Comparison of ENCODE assay signal across 8 cellular contexts in the genomic region with DNA sequence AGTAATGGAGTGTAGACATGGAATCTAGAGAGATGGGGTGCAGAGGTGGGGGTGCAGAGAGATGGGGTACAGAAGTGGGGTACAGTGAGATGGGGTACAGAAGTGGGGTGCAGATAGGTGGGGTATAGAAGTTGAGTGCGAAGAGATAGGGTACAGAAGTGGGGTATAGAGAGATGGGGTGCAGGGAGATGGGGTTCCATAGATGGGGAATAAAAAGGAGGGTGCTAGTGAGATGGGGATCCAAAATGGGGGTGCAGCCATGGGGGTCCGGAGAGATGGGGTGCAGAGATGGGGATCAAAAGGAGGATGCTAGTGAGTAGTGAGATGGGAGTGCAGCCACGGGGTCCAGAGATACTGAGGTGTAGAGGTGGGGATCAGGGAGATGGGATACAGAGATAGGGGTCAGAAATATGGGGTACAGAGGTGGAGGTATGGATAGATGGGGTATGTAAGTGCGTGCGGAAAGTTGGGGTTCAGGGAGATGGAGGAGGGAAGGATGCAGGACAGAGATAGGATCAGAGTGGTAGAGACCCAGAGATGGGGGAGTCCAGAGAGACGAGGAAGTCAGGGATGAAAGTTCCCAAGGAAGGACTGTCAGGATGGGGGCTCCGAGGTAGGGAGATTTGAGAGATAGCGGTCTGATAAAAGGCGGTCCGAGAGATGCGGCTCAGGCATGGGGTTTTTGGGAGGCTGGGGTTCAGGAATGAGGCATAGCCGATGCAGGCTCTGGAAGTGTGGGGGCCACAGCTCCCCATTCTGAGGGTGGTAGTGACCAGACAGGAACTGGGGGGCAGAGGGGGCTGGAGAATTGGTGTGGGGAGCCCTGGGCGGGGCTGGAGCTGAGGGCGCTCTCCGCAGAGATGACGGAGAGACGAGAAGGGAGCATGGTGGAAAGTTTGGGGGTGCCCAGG. TPM values are rescaled to one million over a fixed set of nuclear protein-coding genes. Genes with fewer than 3 reads are reported as not detected.
A peak's percentile ranks its signal among the peaks of the same experiment; 100 is the strongest.
DNase-seq lines count a peak whose midpoint lies in the region; ATAC-seq lines count a peak whose summit lies in the region.
"Had no signal": no experiment of that assay in that cellular context is flagged by ENCODE, and none has a peak within 500 bp of the region (broad histone marks: within the 10 kb centered on the region; RNA-seq: fewer than 3 reads in every experiment).

No MANE protein-coding gene starts in this region.

- H3K27ac Mint-ChIP-seq in activated naive CD4-positive, alpha-beta T cell treated with anti-CD3 and anti-CD28 coated beads for 36 hours, result no peak overlapping the region
- H3K27ac Mint-ChIP-seq in activated naive CD4-positive, alpha-beta T cell treated with anti-CD3 and anti-CD28 coated beads, Interleukin-2, amount 10 ng/mL, durations not matched to agents 7 days and 5 days, result no peak overlapping the region
- no peak overlapping the region for H3K27ac Mint-ChIP-seq in effector memory CD8-positive, alpha-beta T cell
- no peak overlapping the region for H3K27ac Mint-ChIP-seq in stimulated activated naive B cell treated with anti-CD40 and anti-IgM and Interleukin-4, amounts not matched to agents 10 μg/mL and 1 μg/mL and 100 μg/mL, for 72 hours

- no peak for ATAC-seq in effector memory CD8-positive, alpha-beta T cell (replicated peaks)
- no peak for ATAC-seq in stimulated activated naive B cell treated with anti-CD40 and anti-IgM and Interleukin-4, amounts not matched to agents 10 μg/mL and 1 μg/mL and 100 μg/mL, for 72 hours (replicated peaks)

- no peak for DNase-seq in activated naive CD4-positive, alpha-beta T cell treated with anti-CD3 and anti-CD28 coated beads for 36 hours
- DNase-seq in activated naive CD4-positive, alpha-beta T cell treated with anti-CD3 and anti-CD28 coated beads, Interleukin-2, amount 10 ng/mL, durations not matched to agents 7 days and 5 days, result no peak
- no peak for DNase-seq in effector memory CD8-positive, alpha-beta T cell
- no peak for DNase-seq in stimulated activated naive B cell treated with anti-CD40 and anti-IgM and Interleukin-4, amounts not matched to agents 10 μg/mL and 1 μg/mL and 100 μg/mL, for 72 hours
- DNase-seq in NCI-H2029 treated with DMSO at 0.1 percent for 48 hours (lab: John Stamatoyannopoulos, UW), result no peak
- DNase-seq in central memory CD4-positive, alpha-beta T cell, result no peak

- intact Hi-C loops in activated naive CD4-positive, alpha-beta T cell treated with anti-CD3 and anti-CD28 coated beads for 36 hours (cut with micrococcal nuclease), result no loop called here

- CTCF ChIA-PET in activated naive CD4-positive, alpha-beta T cell treated with anti-CD3 and anti-CD28 coated beads for 36 hours (lab: Charles Lee), result interaction anchor here (0.5 to 5.9 kb wide), 22 partner anchors 10 to 387 kb away, joined by 3 to 55 read pairs (median 4); partner anchors contain the start of genes BRME1, CC2D1A, IL27RA and MISP3
- CTCF ChIA-PET in activated naive CD4-positive, alpha-beta T cell treated with anti-CD3 and anti-CD28 coated beads, Interleukin-2, amount 10 ng/mL, durations not matched to agents 7 days and 5 days (lab: Charles Lee), result interaction anchor here (0.7 to 6.1 kb wide), 21 partner anchors 10 to 183 kb away, joined by 3 to 70 read pairs (median 6); partner anchors contain the start of genes ASF1B, DCAF15, MISP3 and RFX1

- H3K36me3 Mint-ChIP-seq in activated naive CD4-positive, alpha-beta T cell treated with anti-CD3 and anti-CD28 coated beads for 36 hours (ENCODE audit: low read depth), result no peaks in the 10 kb centered on the region
- H3K36me3 Mint-ChIP-seq in activated naive CD4-positive, alpha-beta T cell treated with anti-CD3 and anti-CD28 coated beads, Interleukin-2, amount 10 ng/mL, durations not matched to agents 7 days and 5 days, result peaks cover 6% of the 10 kb centered on the region
- peaks cover 5% of the 10 kb centered on the region for H3K36me3 Mint-ChIP-seq in effector memory CD8-positive, alpha-beta T cell (ENCODE audit: insufficient read depth)
- H3K36me3 Mint-ChIP-seq in stimulated activated naive B cell treated with anti-CD40 and anti-IgM and Interleukin-4, amounts not matched to agents 10 μg/mL and 1 μg/mL and 100 μg/mL, for 72 hours, result peaks cover 0 to 7% of the 10 kb centered on the region in 2 donors

- H3K9me3 Mint-ChIP-seq in activated naive CD4-positive, alpha-beta T cell treated with anti-CD3 and anti-CD28 coated beads for 36 hours, result no peaks in the 10 kb centered on the region
- no peaks in the 10 kb centered on the region for H3K9me3 Mint-ChIP-seq in activated naive CD4-positive, alpha-beta T cell treated with anti-CD3 and anti-CD28 coated beads, Interleukin-2, amount 10 ng/mL, durations not matched to agents 7 days and 5 days
- no peaks in the 10 kb centered on the region for H3K9me3 Mint-ChIP-seq in effector memory CD8-positive, alpha-beta T cell
- no peaks in the 10 kb centered on the region for H3K9me3 Mint-ChIP-seq in stimulated activated naive B cell treated with anti-CD40 and anti-IgM and Interleukin-4, amounts not matched to agents 10 μg/mL and 1 μg/mL and 100 μg/mL, for 72 hours

- peak overlapping the region; percentile 7 for H3K4me3 Mint-ChIP-seq in activated naive CD4-positive, alpha-beta T cell treated with anti-CD3 and anti-CD28 coated beads for 36 hours
- no peak overlapping the region for H3K4me3 Mint-ChIP-seq in activated naive CD4-positive, alpha-beta T cell treated with anti-CD3 and anti-CD28 coated beads, Interleukin-2, amount 10 ng/mL, durations not matched to agents 7 days and 5 days
- peak overlapping the region; percentile 74 to 77 for H3K4me3 Mint-ChIP-seq in effector memory CD8-positive, alpha-beta T cell
- peak overlapping the region; percentile 1 to 84 for H3K4me3 Mint-ChIP-seq in stimulated activated naive B cell treated with anti-CD40 and anti-IgM and Interleukin-4, amounts not matched to agents 10 μg/mL and 1 μg/mL and 100 μg/mL, for 72 hours

- H3K4me1 Mint-ChIP-seq in activated naive CD4-positive, alpha-beta T cell treated with anti-CD3 and anti-CD28 coated beads for 36 hours (ENCODE audit: low read depth), result peaks cover 17% of the 10 kb centered on the region
- peaks cover 21% of the 10 kb centered on the region for H3K4me1 Mint-ChIP-seq in activated naive CD4-positive, alpha-beta T cell treated with anti-CD3 and anti-CD28 coated beads, Interleukin-2, amount 10 ng/mL, durations not matched to agents 7 days and 5 days
- H3K4me1 Mint-ChIP-seq in effector memory CD8-positive, alpha-beta T cell (ENCODE audit: low read depth in 2 of 2), result peaks cover 16 to 20% of the 10 kb centered on the region in 2 donors
- H3K4me1 Mint-ChIP-seq in stimulated activated naive B cell treated with anti-CD40 and anti-IgM and Interleukin-4, amounts not matched to agents 10 μg/mL and 1 μg/mL and 100 μg/mL, for 72 hours, result peaks cover 16 to 18% of the 10 kb centered on the region in 2 donors

- peaks cover 37% of the 10 kb centered on the region for H3K27me3 Mint-ChIP-seq in activated naive CD4-positive, alpha-beta T cell treated with anti-CD3 and anti-CD28 coated beads for 36 hours (ENCODE audit: low read depth)
- H3K27me3 Mint-ChIP-seq in activated naive CD4-positive, alpha-beta T cell treated with anti-CD3 and anti-CD28 coated beads, Interleukin-2, amount 10 ng/mL, durations not matched to agents 7 days and 5 days, result peaks cover 79% of the 10 kb centered on the region
- H3K27me3 Mint-ChIP-seq in effector memory CD8-positive, alpha-beta T cell, result peaks cover 25 to 45% of the 10 kb centered on the region in 2 donors
- H3K27me3 Mint-ChIP-seq in stimulated activated naive B cell treated with anti-CD40 and anti-IgM and Interleukin-4, amounts not matched to agents 10 μg/mL and 1 μg/mL and 100 μg/mL, for 72 hours, result peaks cover 38 to 64% of the 10 kb centered on the region in 2 donors

RNA-seq across cellular contexts. Expression of gene PALM3, which starts 3.4 kb away (rescaled TPM):
- total RNA-seq in activated naive CD4-positive, alpha-beta T cell treated with anti-CD3 and anti-CD28 coated beads for 36 hours, result not detected
- total RNA-seq: GM12878 had no signal

RNA-seq across cellular contexts. Expression of gene MISP3, which starts 14.1 kb away (rescaled TPM):
- total RNA-seq in activated naive CD4-positive, alpha-beta T cell treated with anti-CD3 and anti-CD28 coated beads for 36 hours, result under 1 TPM; 0.45 to 0.96 TPM

RNA-seq across cellular contexts. Expression of gene IL27RA, which starts 26.9 kb away (rescaled TPM):
- total RNA-seq in activated naive CD4-positive, alpha-beta T cell treated with anti-CD3 and anti-CD28 coated beads for 36 hours, result 10 to 100 TPM; 59.3 to 59.4 TPM

RNA-seq across cellular contexts. Expression of gene C19orf67, which starts 27.1 kb away (rescaled TPM):
- total RNA-seq in activated naive CD4-positive, alpha-beta T cell treated with anti-CD3 and anti-CD28 coated beads for 36 hours, result not detected
- total RNA-seq: GM12878, right atrium auricular region had no signal

RNA-seq across cellular contexts. Expression of gene RLN3, which starts 30.5 kb away (rescaled TPM):
- not detected for total RNA-seq in activated naive CD4-positive, alpha-beta T cell treated with anti-CD3 and anti-CD28 coated beads for 36 hours
- total RNA-seq: GM12878, right atrium auricular region had no signal
